In genomic region chr1:209513226-209513625, GRCh38 we compare ENCODE assay signal across 9 cellular contexts.
DNase-seq lines count a peak whose midpoint lies in the region; ATAC-seq and TF ChIP-seq lines count a peak whose summit lies in the region.
"Had no signal": no experiment of that assay in that cellular context is flagged by ENCODE, and none has a peak within 500 bp of the region (broad histone marks: within the 10 kb centered on the region; RNA-seq: fewer than 3 reads in every experiment).

No MANE protein-coding gene starts in this region.

- DNase-seq in GM06990 (ENCODE audit: extremely low read depth, insufficient read length) (no peak), NCI-H82 (lab: John Stamatoyannopoulos, UW) (peak; percentile 89), dorsolateral prefrontal cortex (no peak), pons (ENCODE audit: low spot score) (peak; percentile 22), Right ventricle myocardium superior (no peak), left cardiac atrium (no peak)

- intact Hi-C loops in dorsolateral prefrontal cortex (cut with DNase I), result no loop called here
- intact Hi-C loops in Right ventricle myocardium superior (cut with DNase I), result no loop called here
- intact Hi-C loops in left cardiac atrium (cut with DNase I), result no loop called here

- H3K27me3 ChIP-seq in GM06990 (replicated peaks; ENCODE audit: control insufficient read depth, insufficient read depth, low read length), result 0 out of 2 replicates have a peak, but pooled peaks cover 2% of the 10 kb centered on the region
- H3K27me3 ChIP-seq in dorsolateral prefrontal cortex, result peaks cover 0 to 3% (median 0%) of the 10 kb centered on the region in 45 donors

- no peak overlapping the region for H3K4me3 ChIP-seq in GM06990 (replicated peaks; ENCODE audit: low read depth, low read length)
- H3K4me3 ChIP-seq in dorsolateral prefrontal cortex, result no peak overlapping the region
- H3K4me3 ChIP-seq: skin epidermis had no signal

- no peaks in the 10 kb centered on the region for H3K36me3 ChIP-seq in GM06990 (ENCODE audit: control insufficient read depth, insufficient read depth, low read length)

- peak; percentile 65 for ATAC-seq in HG03342 (IDR thresholded peaks at IDR 0.05; ENCODE audit: unreplicated experiment)
- ATAC-seq in GM21528 (IDR thresholded peaks at IDR 0.05; ENCODE audit: low FRiP score, unreplicated experiment), result no peak
- no peak for ATAC-seq in Right ventricle myocardium superior (ENCODE audit: poor library complexity)
- ATAC-seq in left cardiac atrium, result no peak

- no peak overlapping the region for H3K27ac ChIP-seq in dorsolateral prefrontal cortex
- H3K27ac ChIP-seq: skin epidermis had no signal

- peak; percentile 66 for TF ChIP-seq CTCF in GM06990 (IDR thresholded peaks at IDR 0.05; ENCODE audit: insufficient read depth, low read length, poor library complexity, severe bottlenecking)
- peak in 39 of 56 donors; percentile 10 to 43 (median 28) for TF ChIP-seq CTCF in dorsolateral prefrontal cortex (IDR thresholded peaks at IDR 0.05 in 54 of 56, conservative IDR thresholded peaks at IDR 0.05 in 2 of 56; ENCODE audit: low read depth in 1 of 56, partially characterized antibody in 56 of 56)

Comparison
In these comparisons a context has a peak if more than half of its experiments do, and no peak if none do; other contexts are left out.
1. DNase-seq: peak in NCI-H82 (single experiment) and pons (single experiment); none in GM06990 (single experiment), dorsolateral prefrontal cortex (0 of 10), Right ventricle myocardium superior (single experiment) and left cardiac atrium (single experiment).